Comparison of ENCODE assay signal across 8 cellular contexts in the genomic region with DNA sequence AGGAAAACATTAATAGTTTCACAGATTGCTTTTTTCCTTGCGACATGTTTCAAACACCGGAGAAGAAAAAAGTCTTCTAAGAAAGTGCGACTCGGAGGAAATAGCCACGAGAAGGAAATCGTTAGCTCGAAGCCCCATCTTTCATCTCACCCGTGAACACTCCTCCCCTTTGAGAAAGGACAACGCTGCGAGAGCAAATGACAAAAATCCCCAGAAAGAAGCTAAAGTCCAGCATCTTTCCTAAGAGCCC.
DNase-seq lines count a peak whose midpoint lies in the region; ATAC-seq and TF ChIP-seq lines count a peak whose summit lies in the region.

No MANE protein-coding gene starts in this region.

- peak overlapping the region; percentile 100 for H3K27ac ChIP-seq in WERI-Rb-1

- no peak for TF ChIP-seq CTCF in WERI-Rb-1 (IDR thresholded peaks at IDR 0.05; ENCODE audit: low read depth, low read length)
- no peak for TF ChIP-seq CTCF in glutamatergic neuron (IDR thresholded peaks at IDR 0.05; ENCODE audit: partially characterized antibody, unreplicated experiment)

- H3K4me3 ChIP-seq in WERI-Rb-1 (ENCODE audit: low read depth, low read length): peak overlapping the region; percentile 78
- H3K4me3 ChIP-seq in skeletal muscle satellite cell (ENCODE audit: low read length): peak overlapping the region; percentile 93

- H3K27me3 ChIP-seq in WERI-Rb-1 (ENCODE audit: insufficient read depth, low read depth, severe bottlenecking) (no peaks in the 10 kb centered on the region), skeletal muscle satellite cell (ENCODE audit: control insufficient read depth, insufficient read depth, low read length) (no peaks in the 10 kb centered on the region)

- no peaks in the 10 kb centered on the region for H3K9me3 Mint-ChIP-seq in activated naive CD4-positive, alpha-beta T cell treated with anti-CD3 and anti-CD28 coated beads, Interleukin-2, amount 10 ng/mL, durations not matched to agents 7 days and 5 days
- peaks cover 12% of the 10 kb centered on the region for H3K9me3 Mint-ChIP-seq in glutamatergic neuron (ENCODE audit: unreplicated experiment)

- no peak for ATAC-seq in HG03108 (IDR thresholded peaks at IDR 0.05; ENCODE audit: unreplicated experiment)

- H3K4me1 ChIP-seq in skeletal muscle satellite cell (ENCODE audit: control insufficient read depth, insufficient read depth, low read length): peaks cover 32% of the 10 kb centered on the region

- peak overlapping the region; percentile 92 for H3K4me3 Mint-ChIP-seq in activated naive CD4-positive, alpha-beta T cell treated with anti-CD3 and anti-CD28 coated beads, Interleukin-2, amount 10 ng/mL, durations not matched to agents 7 days and 5 days
- H3K4me3 Mint-ChIP-seq in glutamatergic neuron (ENCODE audit: unreplicated experiment): peak overlapping the region; percentile 98

- H3K36me3 ChIP-seq in WERI-Rb-1 (peaks cover 9% of the 10 kb centered on the region), skeletal muscle satellite cell (ENCODE audit: insufficient read depth, low read length) (no peaks in the 10 kb centered on the region)

- H3K9ac ChIP-seq in skeletal muscle satellite cell (ENCODE audit: low read depth, low read length): peak overlapping the region; percentile 93

- CTCF ChIA-PET in activated naive CD4-positive, alpha-beta T cell treated with anti-CD3 and anti-CD28 coated beads, Interleukin-2, amount 10 ng/mL, durations not matched to agents 7 days and 5 days (lab: Charles Lee): interaction anchor here (0.7 to 1.5 kb wide), 7 partner anchors 11 to 831 kb away, joined by 3 to 4 read pairs (median 3); a partner anchor contains a TSS

- H3K27ac Mint-ChIP-seq in activated naive CD4-positive, alpha-beta T cell treated with anti-CD3 and anti-CD28 coated beads, Interleukin-2, amount 10 ng/mL, durations not matched to agents 7 days and 5 days: peak overlapping the region; percentile 100
- H3K27ac Mint-ChIP-seq in glutamatergic neuron (ENCODE audit: unreplicated experiment): peak overlapping the region; percentile 89

- H3K27me3 Mint-ChIP-seq in activated naive CD4-positive, alpha-beta T cell treated with anti-CD3 and anti-CD28 coated beads, Interleukin-2, amount 10 ng/mL, durations not matched to agents 7 days and 5 days: no peaks in the 10 kb centered on the region
- peaks cover 18% of the 10 kb centered on the region for H3K27me3 Mint-ChIP-seq in glutamatergic neuron (ENCODE audit: unreplicated experiment)

- H3K4me1 Mint-ChIP-seq in activated naive CD4-positive, alpha-beta T cell treated with anti-CD3 and anti-CD28 coated beads, Interleukin-2, amount 10 ng/mL, durations not matched to agents 7 days and 5 days: peaks cover 55% of the 10 kb centered on the region
- H3K4me1 Mint-ChIP-seq in glutamatergic neuron (ENCODE audit: low read depth, unreplicated experiment): peaks cover 13% of the 10 kb centered on the region

- H3K9me3 ChIP-seq in WERI-Rb-1 (ENCODE audit: severe bottlenecking) (no peaks in the 10 kb centered on the region), skeletal muscle satellite cell (replicated peaks; ENCODE audit: low read length) (no peaks in the 10 kb centered on the region)

- no peak for DNase-seq in activated naive CD4-positive, alpha-beta T cell treated with anti-CD3 and anti-CD28 coated beads, Interleukin-2, amount 10 ng/mL, durations not matched to agents 7 days and 5 days
- DNase-seq in activated naive CD4-positive, alpha-beta T cell treated with Interleukin-2 at 50 U/mL for 16 hours: no peak
- DNase-seq in WERI-Rb-1: no peak
- DNase-seq in glutamatergic neuron: no peak
- DNase-seq in glomerular visceral epithelial cell (ENCODE audit: extremely low spot score): no peak
- DNase-seq in NCI-H748 treated with DMSO at 0.1 percent for 48 hours (lab: John Stamatoyannopoulos, UW): no peak

- peaks cover 43% of the 10 kb centered on the region for H3K36me3 Mint-ChIP-seq in activated naive CD4-positive, alpha-beta T cell treated with anti-CD3 and anti-CD28 coated beads, Interleukin-2, amount 10 ng/mL, durations not matched to agents 7 days and 5 days
- no peaks in the 10 kb centered on the region for H3K36me3 Mint-ChIP-seq in glutamatergic neuron (ENCODE audit: unreplicated experiment)

- peak overlapping the region; percentile 78 for H3K4me2 ChIP-seq in skeletal muscle satellite cell (ENCODE audit: low read length)
